Comparison of ENCODE assay signal across 12 cellular contexts in the genomic region with DNA sequence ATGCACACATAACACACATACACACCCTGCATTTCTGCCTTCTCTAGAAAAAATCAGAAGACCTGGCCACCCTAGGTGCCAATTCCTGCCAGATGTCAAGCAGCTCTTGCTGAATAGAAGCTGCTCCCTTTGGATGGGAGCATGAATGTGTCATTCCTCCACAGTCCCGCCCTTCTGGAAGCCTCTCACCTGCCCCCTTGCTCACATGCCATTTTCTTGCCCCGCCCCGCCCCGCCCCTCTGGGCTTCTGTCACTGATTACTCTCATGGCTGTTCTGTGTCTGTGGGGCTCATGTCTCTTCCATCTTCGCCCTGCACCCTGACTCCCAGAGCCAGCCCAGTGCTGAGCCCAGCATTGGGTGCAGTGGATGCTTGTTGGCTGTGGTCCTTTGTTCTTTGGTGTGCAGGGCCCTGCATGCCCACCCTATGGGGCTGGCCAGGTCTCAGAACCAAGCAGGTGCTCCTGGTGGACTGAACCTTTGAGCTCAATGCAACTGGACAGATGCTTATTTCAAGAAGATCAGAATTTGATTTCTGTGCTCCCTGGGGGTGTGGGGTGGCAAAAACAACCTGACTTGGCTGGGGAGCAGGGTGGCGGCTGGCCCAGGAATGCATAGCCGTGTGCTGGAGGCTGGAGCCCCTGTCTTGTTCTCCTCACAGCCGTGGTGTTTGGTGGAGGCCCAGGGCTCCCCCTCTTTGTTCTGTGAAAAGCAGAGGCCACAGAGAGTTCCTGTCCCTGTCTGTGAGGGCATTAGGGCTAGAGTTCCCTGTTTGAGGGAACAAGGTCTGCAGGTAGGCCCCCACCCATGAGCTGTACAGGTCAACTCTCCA.
DNase-seq lines count a peak whose midpoint lies in the region; ATAC-seq, FAIRE-seq and TF ChIP-seq lines count a peak whose summit lies in the region.
"Had no signal": no experiment of that assay in that cellular context is flagged by ENCODE, and none has a peak within 500 bp of the region (broad histone marks: within the 10 kb centered on the region; RNA-seq: fewer than 3 reads in every experiment).

No MANE protein-coding gene starts in this region.

- H3K4me3 Mint-ChIP-seq in stimulated activated effector memory CD8-positive, alpha-beta T cell treated with anti-CD3 and anti-CD28 coated beads, Interleukin-12 subunit alpha, Interleukin-12 subunit beta, amount 100 ng/mL, for 72 hours = no peak overlapping the region
- H3K4me3 Mint-ChIP-seq: activated T-helper 1 cell treated with anti-CD3 and anti-CD28 coated beads, Interleukin-12 subunit alpha, Interleukin-12 subunit beta, Interleukin-2, Interleukin-4 antibody, amounts not matched to agents 30 ng/mL and 10 ng/mL and 1 ng/mL, durations not matched to agents 14 hours and 24 hours and 36 hours; naive thymus-derived CD4-positive, alpha-beta T cell had no signal

- H3K27ac ChIP-seq in BLaER1 = 0 out of 2 replicates have a peak overlapping the region, but pooled peaks have one; percentile 1
- peak overlapping the region; percentile 88 for H3K27ac ChIP-seq in WERI-Rb-1
- H3K27ac ChIP-seq in HepG2 (ENCODE audit: extremely low read length, insufficient read depth, low read length) = no peak overlapping the region
- H3K27ac ChIP-seq: SJCRH30 had no signal

- TF ChIP-seq EP300 in HepG2 (IDR thresholded peaks at IDR 0.05; ENCODE audit: low read depth in 2 of 2, low read length in 2 of 2) = no peak
- TF ChIP-seq EP300 in HepG2 (CRISPR knock-in tag; IDR thresholded peaks at IDR 0.05; ENCODE audit: borderline replicate concordance) = no peak

- CTCF ChIA-PET in HepG2 (lab: Yijun Ruan, JAX; ENCODE audit: low intra/inter-chr PET ratio, low total read pairs) = no interaction called here

- H3K9me3 ChIP-seq in BLaER1 = no peaks in the 10 kb centered on the region
- no peaks in the 10 kb centered on the region for H3K9me3 ChIP-seq in WERI-Rb-1 (ENCODE audit: severe bottlenecking)
- no peaks in the 10 kb centered on the region for H3K9me3 ChIP-seq in HepG2 (ENCODE audit: low read length)
- H3K9me3 ChIP-seq: SJCRH30 had no signal

- H4K20me1 ChIP-seq in BLaER1 (no peaks in the 10 kb centered on the region), HepG2 (ENCODE audit: insufficient read depth, low read length) (peaks cover 5% of the 10 kb centered on the region; the same call in 1 of the 2 replicates)

- no peak for ATAC-seq in HepG2
- no peak for ATAC-seq in stimulated activated effector memory CD8-positive, alpha-beta T cell treated with anti-CD3 and anti-CD28 coated beads, Interleukin-12 subunit alpha, Interleukin-12 subunit beta, amount 100 ng/mL, for 72 hours
- ATAC-seq: naive thymus-derived CD4-positive, alpha-beta T cell had no signal

- H3K36me3 ChIP-seq in BLaER1 = no peaks in the 10 kb centered on the region
- H3K36me3 ChIP-seq in WERI-Rb-1 = no peaks in the 10 kb centered on the region
- no peaks in the 10 kb centered on the region for H3K36me3 ChIP-seq in HepG2 (replicated peaks in 1 of 2; ENCODE audit: control insufficient read depth in 1 of 2, insufficient read depth in 2 of 2, low read length in 2 of 2)
- H3K36me3 ChIP-seq: SJCRH30 had no signal

- no peaks in the 10 kb centered on the region for H3K36me3 Mint-ChIP-seq in stimulated activated effector memory CD8-positive, alpha-beta T cell treated with anti-CD3 and anti-CD28 coated beads, Interleukin-12 subunit alpha, Interleukin-12 subunit beta, amount 100 ng/mL, for 72 hours
- H3K36me3 Mint-ChIP-seq: naive thymus-derived CD4-positive, alpha-beta T cell had no signal

- no peak for FAIRE-seq in HepG2 (lab: Jason Lieb, UNC)

- H3K27ac Mint-ChIP-seq in stimulated activated effector memory CD8-positive, alpha-beta T cell treated with anti-CD3 and anti-CD28 coated beads, Interleukin-12 subunit alpha, Interleukin-12 subunit beta, amount 100 ng/mL, for 72 hours = no peak overlapping the region
- H3K27ac Mint-ChIP-seq: activated T-helper 1 cell treated with anti-CD3 and anti-CD28 coated beads, Interleukin-12 subunit alpha, Interleukin-12 subunit beta, Interleukin-2, Interleukin-4 antibody, amounts not matched to agents 30 ng/mL and 10 ng/mL and 1 ng/mL, durations not matched to agents 14 hours and 24 hours and 36 hours had no signal

- H3K4me3 ChIP-seq in BLaER1 (no peak overlapping the region), WERI-Rb-1 (ENCODE audit: low read depth, low read length) (no peak overlapping the region), HepG2 (replicated peaks in 1 of 3; ENCODE audit: insufficient read depth in 1 of 3, low read depth in 2 of 3, low read length in 3 of 3) (no peak overlapping the region)
- H3K4me3 ChIP-seq: SJCRH30 had no signal

- H3K4me1 ChIP-seq in BLaER1 (peaks cover 33% of the 10 kb centered on the region), HepG2 (ENCODE audit: insufficient read depth, low read length) (peaks cover 13% of the 10 kb centered on the region; the same call in 1 of the 2 replicates)
- H3K4me1 ChIP-seq: SJCRH30 had no signal

- WGBS in HepG2 (ENCODE audit: low lambda C conversion rate) = 26% methylated on average over 7 of the region's 8 CpGs

- H3K9me3 Mint-ChIP-seq in stimulated activated effector memory CD8-positive, alpha-beta T cell treated with anti-CD3 and anti-CD28 coated beads, Interleukin-12 subunit alpha, Interleukin-12 subunit beta, amount 100 ng/mL, for 72 hours = no peaks in the 10 kb centered on the region
- H3K9me3 Mint-ChIP-seq: activated T-helper 1 cell treated with anti-CD3 and anti-CD28 coated beads, Interleukin-12 subunit alpha, Interleukin-12 subunit beta, Interleukin-2, Interleukin-4 antibody, amounts not matched to agents 30 ng/mL and 10 ng/mL and 1 ng/mL, durations not matched to agents 14 hours and 24 hours and 36 hours had no signal

- H2AFZ ChIP-seq in HepG2 (ENCODE audit: low read length) = no peak overlapping the region

- TF ChIP-seq CTCF in WERI-Rb-1 (IDR thresholded peaks at IDR 0.05; ENCODE audit: low read depth, low read length) (no peak), HepG2 (CRISPR knock-in tag; IDR thresholded peaks at IDR 0.05) (no peak)

- in situ Hi-C loops in HepG2 (cut with HindIII; ENCODE audit: extremely low pct_ligation_motif_present, low pct_unique_long_range_greater_than_20kb) = no loop called here

- H3K79me2 ChIP-seq in HepG2 (ENCODE audit: insufficient read depth, low read length) = no peaks in the 10 kb centered on the region

- POLR2A ChIA-PET in HepG2 (lab: Yijun Ruan, JAX) = no interaction called here

- H3K9ac ChIP-seq in BLaER1 = no peak overlapping the region
- no peak overlapping the region for H3K9ac ChIP-seq in HepG2 (ENCODE audit: insufficient read depth, low read depth, low read length)

- H3K27me3 ChIP-seq in BLaER1 = peaks cover under 1% of the 10 kb centered on the region; the same call in 1 of the 2 replicates
- no peaks in the 10 kb centered on the region for H3K27me3 ChIP-seq in WERI-Rb-1 (ENCODE audit: insufficient read depth, low read depth, severe bottlenecking)
- H3K27me3 ChIP-seq in HepG2 (ENCODE audit: control insufficient read depth in 1 of 2, insufficient read depth in 2 of 2, low read length in 2 of 2) = peaks cover 11 to 89% of the 10 kb centered on the region in 2 experiments

- no peak for TF ChIP-seq POLR2A in HepG2 (IDR thresholded peaks at IDR 0.05; ENCODE audit: insufficient read depth in 1 of 2, low read depth in 2 of 2, low read length in 2 of 2)

- no TSS peak for BruUV-seq in HepG2 (replicated peaks; lab: Mats Ljungman, UMichigan)

- no peak for TF ChIP-seq RAD21 in HepG2 (CRISPR knock-in tag; IDR thresholded peaks at IDR 0.05)

- DNase-seq in HK-2 (ENCODE audit: unreplicated experiment) = peak; percentile 15
- DNase-seq in WERI-Rb-1 = peak; percentile 81
- DNase-seq in HepG2 (ENCODE audit: low spot score) = no peak
- no peak for DNase-seq in stimulated activated effector memory CD8-positive, alpha-beta T cell treated with anti-CD3 and anti-CD28 coated beads, Interleukin-12 subunit alpha, Interleukin-12 subunit beta, amount 100 ng/mL, for 72 hours (ENCODE audit: low spot score in 2 of 2)
- no peak for DNase-seq in GM03348 (ENCODE audit: low spot score)
- no peak for DNase-seq in cerebellar cortex (ENCODE audit: low spot score)
- DNase-seq in effector CD4-positive, alpha-beta T cell = no peak
- DNase-seq: AML-193; naive thymus-derived CD4-positive, alpha-beta T cell; SJCRH30 had no signal

- no peaks in the 10 kb centered on the region for H3K4me1 Mint-ChIP-seq in stimulated activated effector memory CD8-positive, alpha-beta T cell treated with anti-CD3 and anti-CD28 coated beads, Interleukin-12 subunit alpha, Interleukin-12 subunit beta, amount 100 ng/mL, for 72 hours
- H3K4me1 Mint-ChIP-seq: naive thymus-derived CD4-positive, alpha-beta T cell had no signal

- peak overlapping the region; percentile 59 for H3K4me2 ChIP-seq in BLaER1
- no peak overlapping the region for H3K4me2 ChIP-seq in HepG2 (ENCODE audit: low read depth, low read length)

- intact Hi-C loops in HepG2 (cut with micrococcal nuclease; ENCODE audit: unreplicated experiment) = loop anchor here (1.0 kb wide), 1 partner anchor 38 kb away; no protein-coding TSS in a partner anchor

TF ChIP-seq in HepG2, 621 proteins besides CTCF, POLR2A, EP300 and RAD21:
- TF ChIP-seq GABPA (IDR thresholded peaks at IDR 0.05; ENCODE audit: low read depth, low read length) (0 out of 2 replicates have a peak, but pooled peaks have one; percentile 13), GABPA (CRISPR knock-in tag; IDR thresholded peaks at IDR 0.05; ENCODE audit: low read depth) (no peak), AGO2 (optimal IDR thresholded peaks at IDR 0.05; ENCODE audit: low read depth, low read length) (no peak)
- TF ChIP-seq, protein P1, sequence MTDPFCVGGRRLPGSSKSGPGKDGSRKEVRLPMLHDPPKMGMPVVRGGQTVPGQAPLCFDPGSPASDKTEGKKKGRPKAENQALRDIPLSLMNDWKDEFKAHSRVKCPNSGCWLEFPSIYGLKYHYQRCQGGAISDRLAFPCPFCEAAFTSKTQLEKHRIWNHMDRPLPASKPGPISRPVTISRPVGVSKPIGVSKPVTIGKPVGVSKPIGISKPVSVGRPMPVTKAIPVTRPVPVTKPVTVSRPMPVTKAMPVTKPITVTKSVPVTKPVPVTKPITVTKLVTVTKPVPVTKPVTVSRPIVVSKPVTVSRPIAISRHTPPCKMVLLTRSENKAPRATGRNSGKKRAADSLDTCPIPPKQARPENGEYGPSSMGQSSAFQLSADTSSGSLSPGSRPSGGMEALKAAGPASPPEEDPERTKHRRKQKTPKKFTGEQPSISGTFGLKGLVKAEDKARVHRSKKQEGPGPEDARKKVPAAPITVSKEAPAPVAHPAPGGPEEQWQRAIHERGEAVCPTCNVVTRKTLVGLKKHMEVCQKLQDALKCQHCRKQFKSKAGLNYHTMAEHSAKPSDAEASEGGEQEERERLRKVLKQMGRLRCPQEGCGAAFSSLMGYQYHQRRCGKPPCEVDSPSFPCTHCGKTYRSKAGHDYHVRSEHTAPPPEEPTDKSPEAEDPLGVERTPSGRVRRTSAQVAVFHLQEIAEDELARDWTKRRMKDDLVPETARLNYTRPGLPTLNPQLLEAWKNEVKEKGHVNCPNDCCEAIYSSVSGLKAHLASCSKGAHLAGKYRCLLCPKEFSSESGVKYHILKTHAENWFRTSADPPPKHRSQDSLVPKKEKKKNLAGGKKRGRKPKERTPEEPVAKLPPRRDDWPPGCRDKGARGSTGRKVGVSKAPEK (CRISPR knock-in tag; IDR thresholded peaks at IDR 0.05; ENCODE audit: borderline replicate concordance) = no peak
TF ChIP-seq in HepG2: peak in this region for 1.

Comparison
In these comparisons a context has a peak if more than half of its experiments do, and no peak if none do; other contexts are left out.
1. DNase-seq: peak in HK-2 (single experiment) and WERI-Rb-1 (single experiment); none in HepG2 (single experiment), stimulated activated effector memory CD8-positive, alpha-beta T cell treated with anti-CD3 and anti-CD28 coated beads, Interleukin-12 subunit alpha, Interleukin-12 subunit beta, amount 100 ng/mL, for 72 hours (0 of 2), GM03348 (single experiment), cerebellar cortex (single experiment) and effector CD4-positive, alpha-beta T cell (single experiment).